Comparison of ENCODE assay signal across 20 cellular contexts in genomic region chr15:25711164-25711563, GRCh38.
DNase-seq lines count a peak whose midpoint lies in the region; ATAC-seq and TF ChIP-seq lines count a peak whose summit lies in the region.
"Had no signal": no experiment of that assay in that cellular context is flagged by ENCODE, and none has a peak within 500 bp of the region (broad histone marks: within the 10 kb centered on the region; RNA-seq: fewer than 3 reads in every experiment).

No MANE protein-coding gene starts in this region.

- no peaks in the 10 kb centered on the region for H3K27me3 ChIP-seq in neuronal stem cell (ENCODE audit: control insufficient read depth in 3 of 3, insufficient read depth in 3 of 3, low read depth in 1 of 3, low read length in 3 of 3)
- H3K27me3 ChIP-seq in upper lobe of right lung: no peaks in the 10 kb centered on the region

- H3K4me2 ChIP-seq in neuronal stem cell (ENCODE audit: insufficient read depth, low read length, poor library complexity, severe bottlenecking): no peak overlapping the region
- H3K4me2 ChIP-seq: BLaER1 treated with 17β-estradiol and CSF1 and Interleukin-3, amounts not matched to agents 10 nM and 100 nM had no signal

- intact Hi-C loops in activated naive CD4-positive, alpha-beta T cell treated with anti-CD3 and anti-CD28 coated beads for 36 hours (cut with micrococcal nuclease): no loop called here
- intact Hi-C loops in upper lobe of right lung (cut with DNase I): no loop called here

- H3K4me3 ChIP-seq in neuronal stem cell (ENCODE audit: low read length in 2 of 2): no peak overlapping the region
- no peak overlapping the region for H3K4me3 ChIP-seq in upper lobe of right lung
- H3K4me3 ChIP-seq: BLaER1 treated with 17β-estradiol and CSF1 and Interleukin-3, amounts not matched to agents 10 nM and 100 nM; GM12878; GM23248 had no signal

- DNase-seq in activated naive CD4-positive, alpha-beta T cell treated with anti-CD3 and anti-CD28 coated beads for 36 hours: no peak
- no peak for DNase-seq in activated naive CD4-positive, alpha-beta T cell treated with anti-CD3 and anti-CD28 coated beads, Interleukin-2, amount 10 ng/mL, durations not matched to agents 7 days and 5 days
- DNase-seq in T-helper 17 cell (no peak), neuronal stem cell (ENCODE audit: low spot score) (no peak), upper lobe of right lung (peak; percentile 8), NCI-H82 treated with DMSO at 0.1 percent for 48 hours (lab: John Stamatoyannopoulos, UW; ENCODE audit: unreplicated experiment) (no peak)
- DNase-seq: CD4-positive, CD25-positive, alpha-beta regulatory T cell; CD8-positive, alpha-beta memory T cell; COR-L47; DMS 273 treated with DMSO at 0.1 percent for 48 hours; DMS53; DND-41; EL; GM23248 had no signal

- H3K9me3 Mint-ChIP-seq in activated naive CD4-positive, alpha-beta T cell treated with anti-CD3 and anti-CD28 coated beads for 36 hours: no peaks in the 10 kb centered on the region
- no peaks in the 10 kb centered on the region for H3K9me3 Mint-ChIP-seq in activated naive CD4-positive, alpha-beta T cell treated with anti-CD3 and anti-CD28 coated beads, Interleukin-2, amount 10 ng/mL, durations not matched to agents 7 days and 5 days
- H3K9me3 Mint-ChIP-seq: CD4-positive, CD25-positive, alpha-beta regulatory T cell; CD8-positive, alpha-beta memory T cell had no signal

- H3K79me1 ChIP-seq in neuronal stem cell (ENCODE audit: low read depth, low read length): no peaks in the 10 kb centered on the region

- no peaks in the 10 kb centered on the region for H3K9me3 ChIP-seq in T-helper 17 cell (ENCODE audit: control insufficient read depth, low read length, poor library complexity, severe bottlenecking)
- no peaks in the 10 kb centered on the region for H3K9me3 ChIP-seq in neuronal stem cell (replicated peaks in 1 of 2; ENCODE audit: control insufficient read depth in 2 of 2, insufficient read depth in 1 of 2, low read depth in 1 of 2, low read length in 2 of 2)
- no peaks in the 10 kb centered on the region for H3K9me3 ChIP-seq in upper lobe of right lung
- H3K9me3 ChIP-seq: BLaER1 treated with 17β-estradiol and CSF1 and Interleukin-3, amounts not matched to agents 10 nM and 100 nM had no signal

- peak overlapping the region; percentile 9 for H3K18ac ChIP-seq in neuronal stem cell (ENCODE audit: low read length)

- no peak overlapping the region for H2BK120ac ChIP-seq in neuronal stem cell (ENCODE audit: low read depth, low read length)

- no peak overlapping the region for H4K91ac ChIP-seq in neuronal stem cell (ENCODE audit: low read depth, low read length, poor library complexity)

- H3K9ac ChIP-seq in neuronal stem cell (ENCODE audit: low read depth, low read length, poor library complexity): no peak overlapping the region
- H3K9ac ChIP-seq: BLaER1 treated with 17β-estradiol and CSF1 and Interleukin-3, amounts not matched to agents 10 nM and 100 nM; GM23248 had no signal

- H2AFZ ChIP-seq in neuronal stem cell (ENCODE audit: low read length): no peak overlapping the region
- H2AFZ ChIP-seq: GM23248 had no signal

- H4K8ac ChIP-seq in neuronal stem cell (ENCODE audit: low read depth, low read length): no peak overlapping the region

- H2AK5ac ChIP-seq in neuronal stem cell (ENCODE audit: low read depth, low read length): no peak overlapping the region

- H2BK15ac ChIP-seq in neuronal stem cell (ENCODE audit: low read length): no peak overlapping the region

- no peaks in the 10 kb centered on the region for H3K4me1 Mint-ChIP-seq in activated naive CD4-positive, alpha-beta T cell treated with anti-CD3 and anti-CD28 coated beads for 36 hours (ENCODE audit: low read depth)
- no peaks in the 10 kb centered on the region for H3K4me1 Mint-ChIP-seq in activated naive CD4-positive, alpha-beta T cell treated with anti-CD3 and anti-CD28 coated beads, Interleukin-2, amount 10 ng/mL, durations not matched to agents 7 days and 5 days
- H3K4me1 Mint-ChIP-seq in T-helper 17 cell: peaks cover 6% of the 10 kb centered on the region
- H3K4me1 Mint-ChIP-seq: B cell; CD4-positive, CD25-positive, alpha-beta regulatory T cell; CD8-positive, alpha-beta memory T cell; IgD-negative memory B cell had no signal

- no peak overlapping the region for H3K4ac ChIP-seq in neuronal stem cell (ENCODE audit: low read length)

- no peak overlapping the region for H3K23ac ChIP-seq in neuronal stem cell (ENCODE audit: low read depth, low read length, poor library complexity)

- H2BK12ac ChIP-seq in neuronal stem cell (ENCODE audit: low read length): no peak overlapping the region

- H3K36me3 Mint-ChIP-seq in activated naive CD4-positive, alpha-beta T cell treated with anti-CD3 and anti-CD28 coated beads for 36 hours (ENCODE audit: low read depth): no peaks in the 10 kb centered on the region
- peaks cover 13% of the 10 kb centered on the region for H3K36me3 Mint-ChIP-seq in activated naive CD4-positive, alpha-beta T cell treated with anti-CD3 and anti-CD28 coated beads, Interleukin-2, amount 10 ng/mL, durations not matched to agents 7 days and 5 days
- no peaks in the 10 kb centered on the region for H3K36me3 Mint-ChIP-seq in T-helper 17 cell (ENCODE audit: low read depth)
- H3K36me3 Mint-ChIP-seq: IgD-negative memory B cell had no signal

- WGBS in neuronal stem cell (ENCODE audit: extremely low coverage in 2 of 2, insufficient read length in 2 of 2, insufficient replicate concordance in 1 of 2), 2 donors: no CpG with 5 or more reads among the region's 9 CpGs

- H3K36me3 ChIP-seq in neuronal stem cell (replicated peaks in 1 of 2; ENCODE audit: control insufficient read depth in 2 of 2, insufficient read depth in 2 of 2, low read length in 2 of 2): no peaks in the 10 kb centered on the region
- peaks cover 10% of the 10 kb centered on the region for H3K36me3 ChIP-seq in upper lobe of right lung

- CTCF ChIA-PET in activated naive CD4-positive, alpha-beta T cell treated with anti-CD3 and anti-CD28 coated beads for 36 hours (lab: Charles Lee): interaction anchor here (1.8 to 3.5 kb wide), 3 partner anchors 11 to 222 kb away, joined by 7 to 18 read pairs (median 7); no protein-coding TSS in a partner anchor
- CTCF ChIA-PET in activated naive CD4-positive, alpha-beta T cell treated with anti-CD3 and anti-CD28 coated beads, Interleukin-2, amount 10 ng/mL, durations not matched to agents 7 days and 5 days (lab: Charles Lee): interaction anchor here (1.1 to 1.4 kb wide), 3 partner anchors 11 to 34 kb away, joined by 3 to 7 read pairs (median 3); no protein-coding TSS in a partner anchor

- H3K4me3 Mint-ChIP-seq in activated naive CD4-positive, alpha-beta T cell treated with anti-CD3 and anti-CD28 coated beads for 36 hours: no peak overlapping the region
- H3K4me3 Mint-ChIP-seq in activated naive CD4-positive, alpha-beta T cell treated with anti-CD3 and anti-CD28 coated beads, Interleukin-2, amount 10 ng/mL, durations not matched to agents 7 days and 5 days: no peak overlapping the region
- peak overlapping the region; percentile 31 for H3K4me3 Mint-ChIP-seq in T-helper 17 cell
- H3K4me3 Mint-ChIP-seq: B cell; CD4-positive, CD25-positive, alpha-beta regulatory T cell; CD8-positive, alpha-beta memory T cell; IgD-negative memory B cell had no signal

- H3K27ac ChIP-seq in neuronal stem cell (replicated peaks; ENCODE audit: low read length): no peak overlapping the region
- H3K27ac ChIP-seq in upper lobe of right lung: no peak overlapping the region
- H3K27ac ChIP-seq: BLaER1 treated with 17β-estradiol and CSF1 and Interleukin-3, amounts not matched to agents 10 nM and 100 nM; GM23248 had no signal

- no peak for TF ChIP-seq CTCF in upper lobe of right lung (IDR thresholded peaks at IDR 0.05)

- no peak for ATAC-seq in T-helper 17 cell
- no peak for ATAC-seq in upper lobe of right lung
- no peak for ATAC-seq in GM19395 (IDR thresholded peaks at IDR 0.05; ENCODE audit: unreplicated experiment)
- ATAC-seq: GM12878, HCT116 had no signal

- H3K14ac ChIP-seq in neuronal stem cell (ENCODE audit: low read length): no peak overlapping the region

- H3K27ac Mint-ChIP-seq in activated naive CD4-positive, alpha-beta T cell treated with anti-CD3 and anti-CD28 coated beads for 36 hours: peak overlapping the region; percentile 12
- H3K27ac Mint-ChIP-seq in activated naive CD4-positive, alpha-beta T cell treated with anti-CD3 and anti-CD28 coated beads, Interleukin-2, amount 10 ng/mL, durations not matched to agents 7 days and 5 days: no peak overlapping the region
- H3K27ac Mint-ChIP-seq in T-helper 17 cell: no peak overlapping the region
- H3K27ac Mint-ChIP-seq: B cell; CD4-positive, CD25-positive, alpha-beta regulatory T cell had no signal

- H3K4me1 ChIP-seq in neuronal stem cell (ENCODE audit: control insufficient read depth in 2 of 2, insufficient read depth in 1 of 2, low read depth in 1 of 2, low read length in 2 of 2) (peaks cover 0 to 1% of the 10 kb centered on the region in 2 donors), upper lobe of right lung (no peaks in the 10 kb centered on the region)

- H3K27me3 Mint-ChIP-seq in activated naive CD4-positive, alpha-beta T cell treated with anti-CD3 and anti-CD28 coated beads for 36 hours (ENCODE audit: low read depth): no peaks in the 10 kb centered on the region
- no peaks in the 10 kb centered on the region for H3K27me3 Mint-ChIP-seq in activated naive CD4-positive, alpha-beta T cell treated with anti-CD3 and anti-CD28 coated beads, Interleukin-2, amount 10 ng/mL, durations not matched to agents 7 days and 5 days
- H3K27me3 Mint-ChIP-seq in T-helper 17 cell: no peaks in the 10 kb centered on the region
- H3K27me3 Mint-ChIP-seq: CD4-positive, CD25-positive, alpha-beta regulatory T cell; CD8-positive, alpha-beta memory T cell; IgD-negative memory B cell had no signal

- no peak overlapping the region for H2BK5ac ChIP-seq in neuronal stem cell (ENCODE audit: low read length)
